In the genomic region with DNA sequence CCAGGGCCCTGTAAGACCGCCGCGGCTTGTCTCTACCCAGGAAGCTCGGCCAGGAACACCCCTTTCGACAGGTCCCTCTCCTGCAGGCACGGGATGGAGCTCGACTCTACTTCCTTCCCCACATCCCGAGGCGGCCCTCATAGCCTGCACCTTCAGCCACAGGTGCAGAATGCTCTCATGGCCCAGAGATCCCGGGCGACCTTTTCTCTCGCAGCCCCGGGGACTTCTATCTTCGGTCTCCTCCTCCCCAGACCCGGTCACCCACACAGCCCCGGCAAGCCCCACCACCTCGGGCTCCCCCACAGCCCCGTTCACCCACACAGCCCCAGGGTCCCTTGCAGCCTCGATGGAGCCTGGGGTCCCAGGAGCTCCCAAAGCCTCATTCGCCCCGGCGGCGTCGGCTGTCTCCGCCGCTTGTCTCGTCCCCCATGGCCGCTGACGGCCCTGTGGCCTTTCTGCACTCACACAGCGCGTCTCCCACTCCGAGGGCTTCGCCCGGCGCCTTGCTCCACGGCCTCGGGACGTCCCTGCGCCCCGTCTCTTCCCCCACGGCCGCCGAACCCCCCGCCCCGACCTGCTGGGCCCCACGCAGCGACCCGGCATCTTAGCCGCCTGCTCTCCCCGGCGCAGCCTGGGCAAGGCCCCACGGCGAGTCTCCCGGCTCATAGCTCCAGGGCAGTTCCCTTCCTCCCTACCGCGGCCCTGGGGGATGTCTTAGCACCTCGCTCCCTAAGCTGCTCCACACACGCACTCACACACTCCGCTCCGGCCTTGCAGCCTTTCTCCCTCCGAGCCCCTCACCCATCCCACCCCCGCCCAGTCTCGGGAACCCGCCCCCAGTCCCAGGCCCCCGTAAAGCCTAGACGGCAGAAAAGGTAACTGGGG, we compare ENCODE assay signal across 8 cellular contexts.
A peak's percentile ranks its signal among the peaks of the same experiment; 100 is the strongest.
DNase-seq lines count a peak whose midpoint lies in the region; ATAC-seq and TF ChIP-seq lines count a peak whose summit lies in the region.

No MANE protein-coding gene starts in this region.

- peak overlapping the region; percentile 99 for H3K4me3 Mint-ChIP-seq in stimulated activated naive CD8-positive, alpha-beta T cell treated with anti-CD3 and anti-CD28 coated beads, Interleukin-15, Interleukin-2, amounts not matched to agents 100 ng/mL and 50 ng/mL, for 24 hours

- ATAC-seq in HG02642 (IDR thresholded peaks at IDR 0.05; ENCODE audit: poor library complexity, unreplicated experiment) (peak; percentile 11), GM21786 (IDR thresholded peaks at IDR 0.05; ENCODE audit: unreplicated experiment) (no peak)

- POLR2A ChIA-PET in RWPE1 (lab: Yijun Ruan, JAX; ENCODE audit: low non-redundant PET) = no interaction called here

- H3K27ac Mint-ChIP-seq in stimulated activated naive CD8-positive, alpha-beta T cell treated with anti-CD3 and anti-CD28 coated beads, Interleukin-15, Interleukin-2, amounts not matched to agents 100 ng/mL and 50 ng/mL, for 24 hours = peak overlapping the region; percentile 99

- no peak for TF ChIP-seq CTCF in RWPE1 (conservative IDR thresholded peaks at IDR 0.05; ENCODE audit: low read depth)
- TF ChIP-seq CTCF in choroid plexus epithelial cell (conservative IDR thresholded peaks at IDR 0.05; ENCODE audit: low read depth, low read length) = no peak

- peaks cover 36% of the 10 kb centered on the region for H3K36me3 Mint-ChIP-seq in stimulated activated naive CD8-positive, alpha-beta T cell treated with anti-CD3 and anti-CD28 coated beads, Interleukin-15, Interleukin-2, amounts not matched to agents 100 ng/mL and 50 ng/mL, for 24 hours (ENCODE audit: low read depth)

- H3K4me3 ChIP-seq in choroid plexus epithelial cell (ENCODE audit: low read depth, low read length) = peak overlapping the region; percentile 76

- H3K9me3 Mint-ChIP-seq in stimulated activated naive CD8-positive, alpha-beta T cell treated with anti-CD3 and anti-CD28 coated beads, Interleukin-15, Interleukin-2, amounts not matched to agents 100 ng/mL and 50 ng/mL, for 24 hours = no peaks in the 10 kb centered on the region

- no peaks in the 10 kb centered on the region for H3K27me3 Mint-ChIP-seq in stimulated activated naive CD8-positive, alpha-beta T cell treated with anti-CD3 and anti-CD28 coated beads, Interleukin-15, Interleukin-2, amounts not matched to agents 100 ng/mL and 50 ng/mL, for 24 hours

- CTCF ChIA-PET in RWPE1 (lab: Yijun Ruan, JAX) = interaction anchor here (0.5 kb wide), 1 partner anchor 141 kb away, joined by 4 read pairs; no protein-coding TSS in a partner anchor

- H3K27ac ChIP-seq in RWPE1 = peak overlapping the region; percentile 96

- DNase-seq in ELR (ENCODE audit: low read depth) (peak; percentile 63), RWPE1 (ENCODE audit: low spot score) (peak; percentile 25), choroid plexus epithelial cell (ENCODE audit: low read depth) (peak; percentile 57), left kidney (ENCODE audit: low read depth, low spot score) (peak; percentile 36), superior temporal gyrus (ENCODE audit: extremely low spot score) (no peak)

- peaks cover 61% of the 10 kb centered on the region for H3K4me1 Mint-ChIP-seq in stimulated activated naive CD8-positive, alpha-beta T cell treated with anti-CD3 and anti-CD28 coated beads, Interleukin-15, Interleukin-2, amounts not matched to agents 100 ng/mL and 50 ng/mL, for 24 hours (ENCODE audit: low read depth)
